In genomic region chr12:47306733-47307679, GRCh38 we compare ENCODE assay signal across 8 cellular contexts.
DNase-seq lines count a peak whose midpoint lies in the region; ATAC-seq, FAIRE-seq and TF ChIP-seq lines count a peak whose summit lies in the region.
"Not testable (repeated sequence)": the region's sequence is repeated elsewhere in the genome, so short reads cannot be mapped to it uniquely, and the experiment has no call there.

No MANE protein-coding gene starts in this region.

- not testable (repeated sequence) for BruUV-seq in HCT116 (replicated peaks; lab: Mats Ljungman, UMichigan)

- not testable (repeated sequence) for H4K20me1 ChIP-seq in DOHH2 (ENCODE audit: control insufficient read depth, insufficient read depth, low read depth, low read length); HCT116 (ENCODE audit: insufficient read depth); H1 (replicated peaks in 1 of 2; ENCODE audit: control insufficient read depth in 1 of 2, insufficient read depth in 2 of 2, low read length in 2 of 2)

- H3K56ac ChIP-seq in H1 (replicated peaks; ENCODE audit: insufficient read length, low read depth, low read length): not testable (repeated sequence)

- H3K4me2 ChIP-seq in DOHH2 (ENCODE audit: low read length): peak overlapping the region; percentile 53
- H3K4me2 ChIP-seq in HCT116 (ENCODE audit: low read length); H1 (ENCODE audit: insufficient read depth in 1 of 2, low read depth in 2 of 2, low read length in 2 of 2): not testable (repeated sequence)

- not testable (repeated sequence) for H3F3A ChIP-seq in DOHH2 (ENCODE audit: control insufficient read depth, insufficient read depth)

- not testable (repeated sequence) for H3K9me3 ChIP-seq in DOHH2 (ENCODE audit: control insufficient read depth, insufficient read depth, low read length); HCT116 (ENCODE audit: control insufficient read depth in 1 of 2, insufficient read depth in 1 of 2, low read depth in 1 of 2, low read length in 2 of 2); H1 (ENCODE audit: insufficient read depth in 2 of 2, low read depth in 1 of 2, low read length in 1 of 2)

- not testable (repeated sequence) for ATAC-seq in HCT116
- ATAC-seq in activated T-helper 17 cell treated with anti-CD3 and anti-CD28 coated beads, Interleukin-2, amount 50 U/mL, for 72 hours (replicated peaks): peak; percentile 48

- not testable (repeated sequence) for H3K27ac ChIP-seq in DOHH2 (ENCODE audit: low read depth, low read length); HCT116 (ENCODE audit: low read depth, low read length); H1 (ENCODE audit: low read depth, low read length)

- 94% methylated on average over 24 of the region's 25 CpGs; no CpG with 5 or more reads in 1 of the 2 experiments for WGBS in H1 (ENCODE audit: extremely low coverage in 1 of 2, insufficient coverage in 1 of 2, insufficient read length in 1 of 2, insufficient replicate concordance in 2 of 2, low coverage in 1 of 2, low lambda C conversion rate in 2 of 2, missing lambda C conversion rate in 1 of 2), 2 experiments

- H3K9me2 ChIP-seq in DOHH2 (replicated peaks; ENCODE audit: control insufficient read depth, low read length); HCT116 (ENCODE audit: insufficient read depth): not testable (repeated sequence)

- not testable (repeated sequence) for FAIRE-seq in H1 (lab: Jason Lieb, UNC)

- H3K23me2 ChIP-seq in H1 (ENCODE audit: low read depth, low read length): not testable (repeated sequence)

- DNase-seq in HCT116 (ENCODE audit: low read depth, low spot score); H1 (ENCODE audit: low read depth in 1 of 2, low spot score in 2 of 2): not testable (repeated sequence)
- DNase-seq in activated CD4-positive, CD25-positive, alpha-beta regulatory T cell treated with anti-CD3 and anti-CD28 coated beads, Interleukin-2, amount 50 U/mL, for 72 hours: peak; percentile 64
- DNase-seq in stimulated activated CD4-positive, alpha-beta T cell treated with anti-CD3 and anti-CD28 coated beads, Interleukin-12 subunit alpha, Interleukin-12 subunit beta, amount 100 ng/mL, for 4 hours: peak; percentile 59
- peak; percentile 66 for DNase-seq in stimulated activated naive CD4-positive, alpha-beta T cell treated with Interleukin-2 at 50 U/mL for 16 hours (lab: John Stamatoyannopoulos, UW)

- H3K9me3 Mint-ChIP-seq in IgD-negative memory B cell; activated T-helper 17 cell treated with anti-CD3 and anti-CD28 coated beads, Interleukin-2, amount 50 U/mL, for 72 hours: not testable (repeated sequence)

- CTCF ChIA-PET in HCT116 (lab: Charles Lee): interaction anchor here (1.0 to 2.4 kb wide), 5 partner anchors 25 to 372 kb away, joined by 3 to 35 read pairs (median 3); no protein-coding TSS in a partner anchor
- CTCF ChIA-PET in H1 (lab: Charles Lee; ENCODE audit: partially characterized antibody): interaction anchor here (0.6 to 2.8 kb wide), 21 partner anchors 8 to 274 kb away, joined by 3 to 25 read pairs (median 4); partner anchors contain the start of genes AMIGO2 and PCED1B

- not testable (repeated sequence) for H3K27me3 Mint-ChIP-seq in IgD-negative memory B cell; activated T-helper 17 cell treated with anti-CD3 and anti-CD28 coated beads, Interleukin-2, amount 50 U/mL, for 72 hours

- not testable (repeated sequence) for TF ChIP-seq CTCF in DOHH2 (IDR thresholded peaks at IDR 0.05; ENCODE audit: low read depth, low read length, poor library complexity, severe bottlenecking); HCT116 (IDR thresholded peaks at IDR 0.05 in 2 of 3, conservative IDR thresholded peaks at IDR 0.05 in 1 of 3; ENCODE audit: borderline replicate concordance in 1 of 3, insufficient read depth in 1 of 3, low read depth in 2 of 3, low read length in 2 of 3); H1 (IDR thresholded peaks at IDR 0.05; ENCODE audit: control extremely low read depth in 1 of 3, insufficient read depth in 1 of 3, low read depth in 1 of 3, low read length in 3 of 3)

- POLR2A ChIA-PET in HCT116 (lab: Charles Lee): interaction anchor here (0.6 kb wide), 1 partner anchor 242 kb away, joined by 3 read pairs; no protein-coding TSS in a partner anchor
- POLR2A ChIA-PET in H1 (lab: Charles Lee; ENCODE audit: partially characterized antibody): not testable (repeated sequence)

- H3K4ac ChIP-seq in H1 (replicated peaks; ENCODE audit: insufficient read length, low read depth, low read length): not testable (repeated sequence)

- H3K23ac ChIP-seq in H1 (ENCODE audit: insufficient read length): not testable (repeated sequence)

- not testable (repeated sequence) for H4K5ac ChIP-seq in H1 (ENCODE audit: insufficient read length, low read depth, low read length)

- H3K27me3 ChIP-seq in DOHH2 (ENCODE audit: control insufficient read depth, low read length); HCT116 (ENCODE audit: insufficient read depth, low read length); H1 (replicated peaks in 1 of 4; ENCODE audit: control insufficient read depth in 3 of 4, extremely low read depth in 1 of 4, insufficient read depth in 3 of 4, low read length in 3 of 4): not testable (repeated sequence)

- not testable (repeated sequence) for H2AK5ac ChIP-seq in H1 (ENCODE audit: low read depth, low read length)

- H3K27ac Mint-ChIP-seq in IgD-negative memory B cell: peak overlapping the region; percentile 59 to 95 (median 86)
- peak overlapping the region; percentile 98 for H3K27ac Mint-ChIP-seq in activated T-helper 17 cell treated with anti-CD3 and anti-CD28 coated beads, Interleukin-2, amount 50 U/mL, for 72 hours

- peak overlapping the region; percentile 45 for H3K4me3 ChIP-seq in DOHH2 (ENCODE audit: low read length)
- not testable (repeated sequence) for H3K4me3 ChIP-seq in HCT116 (replicated peaks in 1 of 2; ENCODE audit: low read depth in 1 of 2, low read length in 2 of 2); H1 (ENCODE audit: extremely low read depth in 1 of 4, insufficient read depth in 2 of 4, low read depth in 3 of 4, low read length in 4 of 4)

- H3K79me1 ChIP-seq in H1 (ENCODE audit: low read depth, low read length): not testable (repeated sequence)

- H2BK120ac ChIP-seq in H1 (replicated peaks; ENCODE audit: low read depth, low read length): not testable (repeated sequence)

- not testable (repeated sequence) for H2BK15ac ChIP-seq in H1 (ENCODE audit: low read length)

- TF ChIP-seq EP300 in H1 (IDR thresholded peaks at IDR 0.05; ENCODE audit: borderline replicate concordance in 1 of 2, low read depth in 2 of 2, low read length in 2 of 2): not testable (repeated sequence)

- H3K36me3 Mint-ChIP-seq in IgD-negative memory B cell: not testable (repeated sequence)
- H3K36me3 Mint-ChIP-seq in activated T-helper 17 cell treated with anti-CD3 and anti-CD28 coated beads, Interleukin-2, amount 50 U/mL, for 72 hours (ENCODE audit: low read depth): peaks cover 14% of the 10 kb centered on the region

- H3K4me3 Mint-ChIP-seq in IgD-negative memory B cell: peak overlapping the region; percentile 94 to 96 (median 96)
- H3K4me3 Mint-ChIP-seq in activated T-helper 17 cell treated with anti-CD3 and anti-CD28 coated beads, Interleukin-2, amount 50 U/mL, for 72 hours: peak overlapping the region; percentile 99

- TF ChIP-seq POLR2A in HCT116 (IDR thresholded peaks at IDR 0.05; ENCODE audit: borderline replicate concordance, extremely low read depth, insufficient read depth, insufficient read length); H1 (IDR thresholded peaks at IDR 0.05; ENCODE audit: control extremely low read depth in 1 of 2, low read depth in 2 of 2, low read length in 2 of 2): not testable (repeated sequence)

- not testable (repeated sequence) for H3K79me2 ChIP-seq in DOHH2 (ENCODE audit: control insufficient read depth, low read length); HCT116 (ENCODE audit: insufficient read depth, low read length); H1 (ENCODE audit: control insufficient read depth in 1 of 2, insufficient read depth in 2 of 2, low read length in 2 of 2)

- H2BK12ac ChIP-seq in H1 (ENCODE audit: low read depth, low read length): not testable (repeated sequence)

- not testable (repeated sequence) for H3K9ac ChIP-seq in HCT116 (ENCODE audit: low read length); H1 (replicated peaks in 1 of 4; ENCODE audit: extremely low read depth in 1 of 4, low read depth in 3 of 4, low read length in 3 of 4)

- H3K14ac ChIP-seq in H1 (ENCODE audit: insufficient read length): not testable (repeated sequence)

- peaks cover 33 to 45% (median 38%) of the 10 kb centered on the region in 3 donors for H3K4me1 Mint-ChIP-seq in IgD-negative memory B cell
- H3K4me1 Mint-ChIP-seq in activated T-helper 17 cell treated with anti-CD3 and anti-CD28 coated beads, Interleukin-2, amount 50 U/mL, for 72 hours: peaks cover 45% of the 10 kb centered on the region

- not testable (repeated sequence) for H4K91ac ChIP-seq in H1 (replicated peaks; ENCODE audit: insufficient read length, low read length)

- not testable (repeated sequence) for H2BK20ac ChIP-seq in H1 (ENCODE audit: low read length)

- TF ChIP-seq RAD21 in HCT116 (IDR thresholded peaks at IDR 0.05; ENCODE audit: low read depth); H1 (IDR thresholded peaks at IDR 0.05 in 1 of 2, conservative IDR thresholded peaks at IDR 0.05 in 1 of 2; ENCODE audit: low read depth in 2 of 2, low read length in 2 of 2): not testable (repeated sequence)

- peaks cover 28% of the 10 kb centered on the region for H3K4me1 ChIP-seq in DOHH2 (ENCODE audit: control insufficient read depth, low read length)
- not testable (repeated sequence) for H3K4me1 ChIP-seq in HCT116 (ENCODE audit: control insufficient read depth in 1 of 2, insufficient read depth in 2 of 2, low read length in 2 of 2); H1 (replicated peaks in 1 of 4; ENCODE audit: control insufficient read depth in 3 of 4, insufficient read depth in 4 of 4, low read length in 3 of 4)

- not testable (repeated sequence) for H3K36me3 ChIP-seq in DOHH2 (ENCODE audit: control insufficient read depth, low read length); HCT116 (ENCODE audit: control insufficient read depth in 1 of 2, insufficient read depth in 2 of 2, low read length in 2 of 2); H1 (ENCODE audit: control insufficient read depth in 2 of 4, insufficient read depth in 4 of 4, low read length in 3 of 4)

- intact Hi-C loops in HCT116 (cut with micrococcal nuclease): loop anchor here (1.0 to 10.0 kb wide), 4 partner anchors 227 to 962 kb away; no protein-coding TSS in a partner anchor

- not testable (repeated sequence) for H2BK5ac ChIP-seq in H1 (ENCODE audit: low read depth, low read length)

- RAD21 ChIA-PET in HCT116 (lab: Charles Lee; ENCODE audit: low non-redundant PET in 1 of 2, low total read pairs in 2 of 2, uncharacterized antibody in 2 of 2, unreplicated experiment in 2 of 2): interaction anchor here (1.0 to 1.3 kb wide), 2 partner anchors 113 to 274 kb away, joined by 3 to 4 read pairs (median 3); no protein-coding TSS in a partner anchor

- not testable (repeated sequence) for H4K8ac ChIP-seq in H1 (ENCODE audit: extremely low read depth, insufficient read depth, low read length)

- H2AFZ ChIP-seq in HCT116 (ENCODE audit: low read depth, low read length, poor library complexity, severe bottlenecking): peak overlapping the region; percentile 60
- H2AFZ ChIP-seq in H1 (ENCODE audit: low read length): peak overlapping the region; percentile 85

- not testable (repeated sequence) for H3K18ac ChIP-seq in H1 (ENCODE audit: extremely low read depth, low read length)
